ENCODE assay signal across 23 cellular contexts in the genomic region with DNA sequence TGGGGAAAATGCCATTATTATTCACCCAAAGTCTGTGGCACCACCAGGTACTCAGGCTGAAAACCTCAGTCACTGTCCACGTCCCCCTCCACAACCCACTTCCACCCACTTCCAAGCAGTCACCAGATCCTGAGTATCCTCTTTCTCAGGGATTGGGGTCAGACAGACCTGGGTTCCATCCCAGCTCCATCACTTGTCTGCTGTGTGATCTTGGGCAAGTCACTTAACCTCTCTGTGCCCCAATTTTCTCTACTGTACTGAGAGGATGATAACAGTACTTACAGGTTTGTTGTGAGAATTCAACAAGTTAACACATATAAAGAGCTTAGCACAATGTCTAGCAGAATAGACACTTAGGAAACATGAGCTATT. TPM values are rescaled to one million over a fixed set of nuclear protein-coding genes. Genes with fewer than 3 reads are reported as not detected.
DNase-seq lines count a peak whose midpoint lies in the region; ATAC-seq and TF ChIP-seq lines count a peak whose summit lies in the region.
"Had no signal": no experiment of that assay in that cellular context is flagged by ENCODE, and none has a peak within 500 bp of the region (broad histone marks: within the 10 kb centered on the region; RNA-seq: fewer than 3 reads in every experiment).

No MANE protein-coding gene starts in this region.

- H3K4me1 ChIP-seq in HEK293 (ENCODE audit: control insufficient read depth, insufficient read depth, low read length) (no peaks in the 10 kb centered on the region), endodermal cell (ENCODE audit: control insufficient read depth, insufficient read depth, low read length) (no peaks in the 10 kb centered on the region)

- no peak overlapping the region for H3K9ac ChIP-seq in endodermal cell (ENCODE audit: extremely low read depth, low read length, poor library complexity, severe bottlenecking)
- H3K9ac ChIP-seq: KMS-11 had no signal

- TF ChIP-seq CTCF in activated CD8-positive, alpha-beta T cell treated with anti-CD3 and anti-CD28 coated beads for 36 hours (IDR thresholded peaks at IDR 0.05) = no peak
- TF ChIP-seq CTCF in HEK293 (tag by site-specific recombination; IDR thresholded peaks at IDR 0.05) (no peak), endodermal cell (conservative IDR thresholded peaks at IDR 0.05) (no peak)

- no peak overlapping the region for H3K27ac Mint-ChIP-seq in activated CD8-positive, alpha-beta T cell treated with anti-CD3 and anti-CD28 coated beads, Interleukin-2, amount 10 ng/mL, durations not matched to agents 7 days and 5 days
- H3K27ac Mint-ChIP-seq in activated CD8-positive, alpha-beta T cell treated with anti-CD3 and anti-CD28 coated beads for 36 hours = no peak overlapping the region
- peak overlapping the region; percentile 37 for H3K27ac Mint-ChIP-seq in endodermal cell
- H3K27ac Mint-ChIP-seq: CD8-positive, alpha-beta memory T cell had no signal

- H3K27me3 ChIP-seq in endodermal cell (ENCODE audit: control insufficient read depth, insufficient read depth, low read length, poor library complexity, severe bottlenecking) = no peaks in the 10 kb centered on the region

- H3K4me3 Mint-ChIP-seq in activated CD8-positive, alpha-beta T cell treated with anti-CD3 and anti-CD28 coated beads, Interleukin-2, amount 10 ng/mL, durations not matched to agents 7 days and 5 days = no peak overlapping the region
- H3K4me3 Mint-ChIP-seq in activated CD8-positive, alpha-beta T cell treated with anti-CD3 and anti-CD28 coated beads for 36 hours = no peak overlapping the region
- no peak overlapping the region for H3K4me3 Mint-ChIP-seq in endodermal cell
- H3K4me3 Mint-ChIP-seq: CD8-positive, alpha-beta memory T cell had no signal

- CTCF ChIA-PET in activated CD8-positive, alpha-beta T cell treated with anti-CD3 and anti-CD28 coated beads, Interleukin-2, amount 10 ng/mL, durations not matched to agents 7 days and 5 days (lab: Charles Lee) = no interaction called here
- CTCF ChIA-PET in activated CD8-positive, alpha-beta T cell treated with anti-CD3 and anti-CD28 coated beads for 36 hours (lab: Charles Lee) = interaction anchor here (1.1 kb wide), 1 partner anchor 11 kb away, joined by 3 read pairs; no protein-coding TSS in a partner anchor
- CTCF ChIA-PET in HEK293 (lab: Yijun Ruan, JAX) = interaction anchor here (0.5 to 3.7 kb wide), 9 partner anchors 9 to 1604 kb away, joined by 3 to 15 read pairs (median 5); no protein-coding TSS in a partner anchor

- intact Hi-C loops in activated CD8-positive, alpha-beta T cell treated with anti-CD3 and anti-CD28 coated beads for 36 hours (cut with micrococcal nuclease) = no loop called here

- H3K9me3 ChIP-seq in HEK293 (ENCODE audit: control insufficient read depth, insufficient read depth, low read depth, low read length) = no peaks in the 10 kb centered on the region
- peaks cover 5% of the 10 kb centered on the region for H3K9me3 ChIP-seq in endodermal cell (ENCODE audit: control insufficient read depth, low read length)

- peaks cover 6% of the 10 kb centered on the region for H3K27me3 Mint-ChIP-seq in activated CD8-positive, alpha-beta T cell treated with anti-CD3 and anti-CD28 coated beads, Interleukin-2, amount 10 ng/mL, durations not matched to agents 7 days and 5 days (ENCODE audit: low read depth)
- peaks cover 4% of the 10 kb centered on the region for H3K27me3 Mint-ChIP-seq in activated CD8-positive, alpha-beta T cell treated with anti-CD3 and anti-CD28 coated beads for 36 hours
- peaks cover 2% of the 10 kb centered on the region for H3K27me3 Mint-ChIP-seq in endodermal cell (ENCODE audit: insufficient read depth)

- peaks cover 3% of the 10 kb centered on the region for H3K4me1 Mint-ChIP-seq in activated CD8-positive, alpha-beta T cell treated with anti-CD3 and anti-CD28 coated beads, Interleukin-2, amount 10 ng/mL, durations not matched to agents 7 days and 5 days (ENCODE audit: low read depth)
- peaks cover 6% of the 10 kb centered on the region for H3K4me1 Mint-ChIP-seq in activated CD8-positive, alpha-beta T cell treated with anti-CD3 and anti-CD28 coated beads for 36 hours (ENCODE audit: low read depth)
- H3K4me1 Mint-ChIP-seq in endodermal cell = peaks cover 5% of the 10 kb centered on the region
- H3K4me1 Mint-ChIP-seq: CD8-positive, alpha-beta memory T cell had no signal

- no peaks in the 10 kb centered on the region for H3K36me3 ChIP-seq in HEK293 (ENCODE audit: control insufficient read depth in 2 of 2, insufficient read depth in 1 of 2, low read length in 2 of 2)
- H3K36me3 ChIP-seq in endodermal cell (ENCODE audit: control insufficient read depth, insufficient read depth, low read length) = no peaks in the 10 kb centered on the region

- H3K4me3 ChIP-seq in HEK293 (ENCODE audit: low read depth, low read length) (no peak overlapping the region), endodermal cell (ENCODE audit: low read length) (no peak overlapping the region)

- ATAC-seq in activated CD8-positive, alpha-beta T cell treated with anti-CD3 and anti-CD28 coated beads, Interleukin-2, amount 10 ng/mL, durations not matched to agents 7 days and 5 days = no peak
- no peak for ATAC-seq in activated CD8-positive, alpha-beta T cell treated with anti-CD3 and anti-CD28 coated beads for 36 hours

- POLR2A ChIA-PET in activated CD8-positive, alpha-beta T cell treated with anti-CD3 and anti-CD28 coated beads, Interleukin-2, amount 10 ng/mL, durations not matched to agents 7 days and 5 days (lab: Charles Lee) = no interaction called here
- POLR2A ChIA-PET in activated CD8-positive, alpha-beta T cell treated with anti-CD3 and anti-CD28 coated beads for 36 hours (lab: Charles Lee) = no interaction called here
- POLR2A ChIA-PET in HEK293 (lab: Yijun Ruan, JAX) = interaction anchor here (1.2 kb wide), 1 partner anchor 10 kb away, joined by 4 read pairs; no protein-coding TSS in a partner anchor

- H3K9me3 Mint-ChIP-seq in activated CD8-positive, alpha-beta T cell treated with anti-CD3 and anti-CD28 coated beads, Interleukin-2, amount 10 ng/mL, durations not matched to agents 7 days and 5 days (ENCODE audit: insufficient read depth) = no peaks in the 10 kb centered on the region
- H3K9me3 Mint-ChIP-seq in activated CD8-positive, alpha-beta T cell treated with anti-CD3 and anti-CD28 coated beads for 36 hours = no peaks in the 10 kb centered on the region
- H3K9me3 Mint-ChIP-seq in endodermal cell = peaks cover 15% of the 10 kb centered on the region

- no peaks in the 10 kb centered on the region for H3K36me3 Mint-ChIP-seq in activated CD8-positive, alpha-beta T cell treated with anti-CD3 and anti-CD28 coated beads, Interleukin-2, amount 10 ng/mL, durations not matched to agents 7 days and 5 days (ENCODE audit: low read depth)
- H3K36me3 Mint-ChIP-seq in activated CD8-positive, alpha-beta T cell treated with anti-CD3 and anti-CD28 coated beads for 36 hours (ENCODE audit: low read depth) = no peaks in the 10 kb centered on the region
- no peaks in the 10 kb centered on the region for H3K36me3 Mint-ChIP-seq in endodermal cell (ENCODE audit: low read depth)
- H3K36me3 Mint-ChIP-seq: CD8-positive, alpha-beta memory T cell had no signal

- DNase-seq in activated CD8-positive, alpha-beta T cell treated with anti-CD3 and anti-CD28 coated beads, Interleukin-2, amount 10 ng/mL, durations not matched to agents 7 days and 5 days = peak; percentile 5
- no peak for DNase-seq in activated CD8-positive, alpha-beta T cell treated with anti-CD3 and anti-CD28 coated beads for 36 hours
- DNase-seq in endodermal cell = no peak
- peak; percentile 18 for DNase-seq in ureter (ENCODE audit: low spot score)
- no peak for DNase-seq in stimulated activated CD4-positive, alpha-beta T cell treated with anti-CD3 and anti-CD28 coated beads, Interleukin-4, amount 100 ng/mL, for 1 hour
- DNase-seq in stimulated activated naive CD4-positive, alpha-beta T cell treated with Interleukin-2 at 50 U/mL for 16 hours (lab: John Stamatoyannopoulos, UW) = no peak
- no peak for DNase-seq in hypothalamus (lab: John Stamatoyannopoulos, UW)
- DNase-seq: Calu3; CD8-positive, alpha-beta memory T cell; DMS153; GDM1; NCI-H1092 treated with DMSO at 0.1 percent for 48 hours; NCI-H1436 treated with DMSO at 0.1 percent for 48 hours; NCI-H2029; NCI-H226; NCI-H510A treated with DMSO at 0.1 percent for 48 hours; NCI-H748 treated with DMSO at 0.1 percent for 48 hours; SIG-M5 had no signal

- WGBS in endodermal cell (ENCODE audit: insufficient coverage in 1 of 2, insufficient read length in 1 of 2), 2 experiments = 50 to 100% methylated on average over 1 of the region's 1 CpG

- H3K27ac ChIP-seq in HEK293 (ENCODE audit: extremely low read depth, low read depth, low read length) (no peak overlapping the region), endodermal cell (ENCODE audit: low read depth, low read length) (no peak overlapping the region)
- H3K27ac ChIP-seq: 22Rv1, C4-2B, HL-60, KMS-11 had no signal

TF ChIP-seq in HEK293, 187 proteins besides CTCF, POLR2A, EP300 and RAD21 (continues in another document):
- TF ChIP-seq, protein P1, sequence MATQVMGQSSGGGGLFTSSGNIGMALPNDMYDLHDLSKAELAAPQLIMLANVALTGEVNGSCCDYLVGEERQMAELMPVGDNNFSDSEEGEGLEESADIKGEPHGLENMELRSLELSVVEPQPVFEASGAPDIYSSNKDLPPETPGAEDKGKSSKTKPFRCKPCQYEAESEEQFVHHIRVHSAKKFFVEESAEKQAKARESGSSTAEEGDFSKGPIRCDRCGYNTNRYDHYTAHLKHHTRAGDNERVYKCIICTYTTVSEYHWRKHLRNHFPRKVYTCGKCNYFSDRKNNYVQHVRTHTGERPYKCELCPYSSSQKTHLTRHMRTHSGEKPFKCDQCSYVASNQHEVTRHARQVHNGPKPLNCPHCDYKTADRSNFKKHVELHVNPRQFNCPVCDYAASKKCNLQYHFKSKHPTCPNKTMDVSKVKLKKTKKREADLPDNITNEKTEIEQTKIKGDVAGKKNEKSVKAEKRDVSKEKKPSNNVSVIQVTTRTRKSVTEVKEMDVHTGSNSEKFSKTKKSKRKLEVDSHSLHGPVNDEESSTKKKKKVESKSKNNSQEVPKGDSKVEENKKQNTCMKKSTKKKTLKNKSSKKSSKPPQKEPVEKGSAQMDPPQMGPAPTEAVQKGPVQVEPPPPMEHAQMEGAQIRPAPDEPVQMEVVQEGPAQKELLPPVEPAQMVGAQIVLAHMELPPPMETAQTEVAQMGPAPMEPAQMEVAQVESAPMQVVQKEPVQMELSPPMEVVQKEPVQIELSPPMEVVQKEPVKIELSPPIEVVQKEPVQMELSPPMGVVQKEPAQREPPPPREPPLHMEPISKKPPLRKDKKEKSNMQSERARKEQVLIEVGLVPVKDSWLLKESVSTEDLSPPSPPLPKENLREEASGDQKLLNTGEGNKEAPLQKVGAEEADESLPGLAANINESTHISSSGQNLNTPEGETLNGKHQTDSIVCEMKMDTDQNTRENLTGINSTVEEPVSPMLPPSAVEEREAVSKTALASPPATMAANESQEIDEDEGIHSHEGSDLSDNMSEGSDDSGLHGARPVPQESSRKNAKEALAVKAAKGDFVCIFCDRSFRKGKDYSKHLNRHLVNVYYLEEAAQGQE (tag by site-specific recombination; IDR thresholded peaks at IDR 0.05) = no peak

RNA-seq across cellular contexts. Expression of a gene that starts 29.7 kb away (rescaled TPM):
- under 1 TPM; 0.24 to 0.31 TPM for total RNA-seq in activated CD8-positive, alpha-beta T cell treated with anti-CD3 and anti-CD28 coated beads, Interleukin-2, amount 10 ng/mL, durations not matched to agents 7 days and 5 days
- under 1 TPM; 0.49 to 0.68 TPM for total RNA-seq in activated CD8-positive, alpha-beta T cell treated with anti-CD3 and anti-CD28 coated beads for 36 hours
- total RNA-seq in endodermal cell (1 to 10 TPM; 1.7 to 1.8 TPM), ureter (8.6 TPM)
- polyA plus RNA-seq in endodermal cell (2013, experiment 1 of 2) = 2.9 TPM
- 2.8 TPM for polyA plus RNA-seq in endodermal cell (2013, experiment 2 of 2)
- polyA plus RNA-seq: CD8-positive, alpha-beta memory T cell had no signal

Comparison
In these comparisons a context has a peak if more than half of its experiments do, and no peak if none do; other contexts are left out.
1. DNase-seq: peak in activated CD8-positive, alpha-beta T cell treated with anti-CD3 and anti-CD28 coated beads, Interleukin-2, amount 10 ng/mL, durations not matched to agents 7 days and 5 days (single experiment) and ureter (single experiment); none in activated CD8-positive, alpha-beta T cell treated with anti-CD3 and anti-CD28 coated beads for 36 hours (single experiment), endodermal cell (single experiment), stimulated activated CD4-positive, alpha-beta T cell treated with anti-CD3 and anti-CD28 coated beads, Interleukin-4, amount 100 ng/mL, for 1 hour (single experiment), stimulated activated naive CD4-positive, alpha-beta T cell treated with Interleukin-2 at 50 U/mL for 16 hours (single experiment) and hypothalamus (0 of 51).